Comparison of ENCODE assay signal across 21 cellular contexts in the genomic region with DNA sequence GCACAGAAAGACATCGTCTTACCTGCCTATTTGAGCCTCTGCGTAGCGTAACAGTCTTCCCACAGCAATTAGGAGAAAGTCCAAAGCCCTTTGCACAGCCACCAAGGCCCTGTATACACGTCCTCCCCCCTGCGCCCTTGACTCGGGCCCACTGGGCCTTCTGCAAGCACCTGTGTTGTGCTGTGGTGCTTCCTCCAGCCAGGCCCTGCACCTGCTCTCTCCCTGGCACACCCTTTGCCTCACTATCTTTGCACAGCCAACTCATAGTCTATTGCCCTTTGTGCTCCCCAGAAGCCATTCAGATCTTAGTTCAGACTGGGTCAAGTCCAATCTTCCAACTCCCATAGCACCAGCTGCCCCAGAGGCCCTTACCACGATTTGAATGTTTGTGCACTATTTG.
A peak's percentile ranks its signal among the peaks of the same experiment; 100 is the strongest.
DNase-seq lines count a peak whose midpoint lies in the region; ATAC-seq and TF ChIP-seq lines count a peak whose summit lies in the region.
"Had no signal": no experiment of that assay in that cellular context is flagged by ENCODE, and none has a peak within 500 bp of the region (broad histone marks: within the 10 kb centered on the region; RNA-seq: fewer than 3 reads in every experiment).

No MANE protein-coding gene starts in this region.

- DNase-seq in NCI-H146 (lab: John Stamatoyannopoulos, UW) (peak; percentile 23), NCI-H774 (lab: John Stamatoyannopoulos, UW) (peak; percentile 36), Peyer's patch (peak in 2 of 3 donors; percentile 69 to 74), left colon (peak; percentile 13 to 26), COLO668 (lab: John Stamatoyannopoulos, UW; ENCODE audit: unreplicated experiment) (no peak), HK-2 (ENCODE audit: unreplicated experiment) (no peak), dermis blood vessel endothelial cell (no peak)
- no peak for DNase-seq in activated CD8-positive, alpha-beta memory T cell treated with anti-CD3 and anti-CD28 coated beads, Interleukin-2, amount 50 U/mL, for 4 hours
- DNase-seq: 8988T; ACHN; AML-193; BE2C; Calu3; CD4-positive, alpha-beta T cell; CD8-positive, alpha-beta memory T cell; COR-L47; DND-41; GOT3; HCEC 1CT had no signal

- no peak for TF ChIP-seq CTCF in Peyer's patch (IDR thresholded peaks at IDR 0.05)

- H3K4me3 ChIP-seq in Peyer's patch, result no peak overlapping the region
- H3K4me3 ChIP-seq: A549; BLaER1 treated with 17β-estradiol and CSF1 and Interleukin-3, amounts not matched to agents 10 nM and 100 nM had no signal

- no peaks in the 10 kb centered on the region for H3K9me3 ChIP-seq in Peyer's patch
- H3K9me3 ChIP-seq: BE2C had no signal

- no peaks in the 10 kb centered on the region for H3K36me3 ChIP-seq in Peyer's patch
- H3K36me3 ChIP-seq: BE2C; BLaER1 treated with 17β-estradiol and CSF1 and Interleukin-3, amounts not matched to agents 10 nM and 100 nM had no signal

- intact Hi-C loops in left colon (cut with DNase I, micrococcal nuclease), result no loop called here

- H3K4me1 ChIP-seq in Peyer's patch, result no peaks in the 10 kb centered on the region
- H3K4me1 ChIP-seq: BE2C had no signal

- peak; percentile 86 for ATAC-seq in left colon
- ATAC-seq: A549 had no signal

- peak overlapping the region in 2 of 4 donors; percentile 1 to 45 for H3K27ac ChIP-seq in Peyer's patch
- H3K27ac ChIP-seq: A549; BLaER1 treated with 17β-estradiol and CSF1 and Interleukin-3, amounts not matched to agents 10 nM and 100 nM had no signal

- H3K27me3 ChIP-seq in Peyer's patch, result no peaks in the 10 kb centered on the region
- H3K27me3 ChIP-seq: BE2C; BLaER1 treated with 17β-estradiol and CSF1 and Interleukin-3, amounts not matched to agents 10 nM and 100 nM had no signal

- no peak for TF ChIP-seq POLR2A in Peyer's patch (IDR thresholded peaks at IDR 0.05)

Comparison
In these comparisons a context has a peak if more than half of its experiments do, and no peak if none do; other contexts are left out.
1. DNase-seq: peak in NCI-H146 (single experiment), NCI-H774 (single experiment), Peyer's patch (2 of 3) and left colon (2 of 2); none in COLO668 (single experiment), HK-2 (single experiment), activated CD8-positive, alpha-beta memory T cell treated with anti-CD3 and anti-CD28 coated beads, Interleukin-2, amount 50 U/mL, for 4 hours (single experiment) and dermis blood vessel endothelial cell (single experiment).